8 cellular contexts compared by ENCODE assay signal in genomic region chr5:90557871-90558270, GRCh38. TPM values are rescaled to one million over a fixed set of nuclear protein-coding genes. Genes with fewer than 3 reads are reported as not detected.
DNase-seq lines count a peak whose midpoint lies in the region; ATAC-seq, FAIRE-seq and TF ChIP-seq lines count a peak whose summit lies in the region.

No MANE protein-coding gene starts in this region.

- no peak for TF ChIP-seq CTCF in A549 (IDR thresholded peaks at IDR 0.05)
- TF ChIP-seq CTCF in HEK293 (tag by site-specific recombination; IDR thresholded peaks at IDR 0.05): no peak
- no peak for TF ChIP-seq CTCF in K562 (IDR thresholded peaks at IDR 0.05 in 2 of 3, conservative IDR thresholded peaks at IDR 0.05 in 1 of 3; ENCODE audit: insufficient read depth in 2 of 3, low read depth in 1 of 3, low read length in 3 of 3)
- TF ChIP-seq CTCF in mesothelial cell of epicardium (IDR thresholded peaks at IDR 0.05; ENCODE audit: unreplicated experiment): no peak

- CTCF ChIA-PET in A549 (lab: Yijun Ruan, JAX) (interaction anchor here (1.1 kb wide), 1 partner anchor 292 kb away, joined by 3 read pairs; no protein-coding TSS in a partner anchor), HEK293 (lab: Yijun Ruan, JAX) (interaction anchor here (0.7 to 1.5 kb wide), 2 partner anchors 32 to 46 kb away, joined by 4 to 11 read pairs; no protein-coding TSS in a partner anchor), K562 (lab: Yijun Ruan, JAX; ENCODE audit: low intra/inter-chr PET ratio) (no interaction called here)

- peak overlapping the region; percentile 98 for H3K4me2 ChIP-seq in A549
- peak overlapping the region; percentile 77 for H3K4me2 ChIP-seq in K562 (ENCODE audit: insufficient read depth, low read length)

- peaks cover 11% of the 10 kb centered on the region for H3K4me1 Mint-ChIP-seq in mesothelial cell of epicardium

- DNase-seq in A549 (ENCODE audit: low read depth in 1 of 2, low spot score in 1 of 2) (no peak), K562 (ENCODE audit: extremely low read depth in 1 of 4, low spot score in 3 of 4) (no peak), mesothelial cell of epicardium (ENCODE audit: low spot score in 2 of 2, unreplicated experiment in 2 of 2) (no peak), sciatic nerve (ENCODE audit: low spot score) (no peak), NCI-H187 (lab: John Stamatoyannopoulos, UW) (no peak), SKM-1 (lab: John Stamatoyannopoulos, UW; ENCODE audit: unreplicated experiment) (no peak)

- ATAC-seq in A549 (no peak), K562 (no peak), HG03045 (IDR thresholded peaks at IDR 0.05; ENCODE audit: unreplicated experiment) (no peak), sciatic nerve (no peak)

- no peaks in the 10 kb centered on the region for H3K9me1 ChIP-seq in K562 (ENCODE audit: control insufficient read depth, insufficient read depth, low read length)

- H3K27me3 Mint-ChIP-seq in mesothelial cell of epicardium (ENCODE audit: low read depth): peaks cover 64% of the 10 kb centered on the region

- H3K9ac ChIP-seq in K562 (ENCODE audit: insufficient read depth in 1 of 2, low read depth in 2 of 2, low read length in 2 of 2): peak overlapping the region; percentile 5 to 52; a peak in 3 of 4 replicates

- intact Hi-C loops in K562 (cut with micrococcal nuclease): no loop called here
- intact Hi-C loops in sciatic nerve (cut with DNase I): no loop called here

- H3K9me3 ChIP-seq in A549 (no peaks in the 10 kb centered on the region), HEK293 (ENCODE audit: control insufficient read depth, insufficient read depth, low read depth, low read length) (no peaks in the 10 kb centered on the region), K562 (replicated peaks; ENCODE audit: control insufficient read depth, insufficient read depth, low read depth, low read length) (no peaks in the 10 kb centered on the region)

- TF ChIP-seq POLR2A in A549 (IDR thresholded peaks at IDR 0.05; ENCODE audit: low read length): no peak
- TF ChIP-seq POLR2A in K562 (conservative IDR thresholded peaks at IDR 0.05): no peak

- no peak for TF ChIP-seq EP300 in A549 (IDR thresholded peaks at IDR 0.05)
- TF ChIP-seq EP300 in K562 (IDR thresholded peaks at IDR 0.05; ENCODE audit: low read length): no peak

- H3K9me3 Mint-ChIP-seq in mesothelial cell of epicardium: no peaks in the 10 kb centered on the region

- BruUV-seq in K562 (replicated peaks; lab: Mats Ljungman, UMichigan): TSS peak; percentile 83

- no peak for TF ChIP-seq RAD21 in A549 (conservative IDR thresholded peaks at IDR 0.05 in 1 of 2, IDR thresholded peaks at IDR 0.05 in 1 of 2)
- TF ChIP-seq RAD21 in K562 (CRISPR knock-in tag; conservative IDR thresholded peaks at IDR 0.05 in 1 of 2, IDR thresholded peaks at IDR 0.05 in 1 of 2): no peak

- WGBS in A549 (ENCODE audit: missing lambda C conversion rate): 26% methylated on average over 3 of the region's 3 CpGs
- WGBS in K562 (ENCODE audit: insufficient coverage, low coverage, missing lambda C conversion rate): 27% methylated on average over 3 of the region's 3 CpGs

- H4K20me1 ChIP-seq in K562 (replicated peaks; ENCODE audit: control insufficient read depth, insufficient read depth, low read length): no peaks in the 10 kb centered on the region

- H3K27ac Mint-ChIP-seq in mesothelial cell of epicardium: no peak overlapping the region

- H3K27ac ChIP-seq in A549: no peak overlapping the region
- peak overlapping the region; percentile 92 for H3K27ac ChIP-seq in HEK293 (ENCODE audit: extremely low read depth, low read depth, low read length)
- H3K27ac ChIP-seq in K562 (ENCODE audit: extremely low read depth, low read depth, low read length): peak overlapping the region; percentile 43; the same call in 1 of the 3 replicates

- peak overlapping the region; percentile 60 for H2AFZ ChIP-seq in K562 (ENCODE audit: low read depth, low read length)

- FAIRE-seq in A549 (lab: Jason Lieb, UNC) (no peak), K562 (lab: Jason Lieb, UNC) (no peak)

- POLR2A ChIA-PET in A549 (lab: Yijun Ruan, JAX): no interaction called here
- POLR2A ChIA-PET in HEK293 (lab: Yijun Ruan, JAX): interaction anchor here (0.9 to 3.9 kb wide), 3 partner anchors 10 to 148 kb away, joined by 3 to 27 read pairs (median 3); partner anchors contain the start of genes CETN3 and LYSMD3
- POLR2A ChIA-PET in K562 (lab: Yijun Ruan, JAX): interaction anchor here (0.8 to 1.0 kb wide), 2 partner anchors 10 to 17 kb away, joined by 3 to 4 read pairs; no protein-coding TSS in a partner anchor

- H3K27me3 ChIP-seq in K562 (ENCODE audit: control insufficient read depth in 2 of 2, insufficient read depth in 2 of 2, low read length in 2 of 2): no peaks in the 10 kb centered on the region

- peak overlapping the region; percentile 48; the same call in 2 of the 3 replicates for H3K4me3 ChIP-seq in A549
- H3K4me3 ChIP-seq in HEK293 (ENCODE audit: low read depth, low read length): peak overlapping the region; percentile 57
- peak overlapping the region; percentile 53 for H3K4me3 ChIP-seq in K562

- in situ Hi-C loops in K562 (cut with MboI): no loop called here

- H3K36me3 ChIP-seq in HEK293 (ENCODE audit: control insufficient read depth in 2 of 2, insufficient read depth in 1 of 2, low read length in 2 of 2) (no peaks in the 10 kb centered on the region), K562 (ENCODE audit: control insufficient read depth, insufficient read depth, low read length) (no peaks in the 10 kb centered on the region)

- peak overlapping the region; percentile 84 for H3K4me3 Mint-ChIP-seq in mesothelial cell of epicardium

- H3K36me3 Mint-ChIP-seq in mesothelial cell of epicardium: no peaks in the 10 kb centered on the region

- peaks cover 40% of the 10 kb centered on the region for H3K79me2 ChIP-seq in K562 (ENCODE audit: control insufficient read depth, insufficient read depth, low read length)

- peaks cover 14% of the 10 kb centered on the region for H3K4me1 ChIP-seq in A549
- H3K4me1 ChIP-seq in HEK293 (ENCODE audit: control insufficient read depth, insufficient read depth, low read length): peaks cover 32% of the 10 kb centered on the region
- peaks cover 4 to 10% of the 10 kb centered on the region in 2 experiments; a peak in 4 of 5 replicates for H3K4me1 ChIP-seq in K562 (replicated peaks in 1 of 2; ENCODE audit: control insufficient read depth in 2 of 2, insufficient read depth in 2 of 2, low read length in 2 of 2)

TF ChIP-seq in K562, 482 proteins besides CTCF, POLR2A, EP300 and RAD21 (continues in another document):
- TF ChIP-seq RFX1 (IDR thresholded peaks at IDR 0.05): no peak

RNA-seq across cellular contexts. Expression of gene ADGRV1, which starts 0.7 kb away (rescaled TPM):
- polyA plus RNA-seq in A549 (2011; rRNA removed) (3.7 and 4.0 TPM in 2 replicates), A549 (2017; fragmentation: RNase III; extraction: RNeasy Plus Mini Kit Qiagen cat#74134 plus additional on column Dnase treatment) (0.17 to 0.70 TPM (median 0.65 TPM) in 3 replicates), K562 (2011; rRNA removed) (49.6 and 58.2 TPM in 2 replicates), K562 (2014; fragmentation: Illumina TruSeq; extraction: Trizol) (45.6 and 47.5 TPM in 2 replicates), K562 (2014; fragmentation: Nextera tagmentation; extraction: Ambion mirVana) (10 to 100 TPM; 21.7 to 24.5 TPM), K562 (2014; rRNA removed) (50.7 and 51.8 TPM in 2 replicates)
- polyA plus RNA-seq in A549 (2012; cell fraction: cytosol; rRNA removed): 0.62 and 0.63 TPM in 2 replicates
- polyA plus RNA-seq in A549 (2012; cell fraction: nucleus; rRNA removed): 0.40 and 1.1 TPM in 2 replicates
- polyA minus RNA-seq in A549 (2011; rRNA and poly(A)+ RNA removed): 2.6 and 2.9 TPM in 2 replicates
- total RNA-seq in K562 (2011; cell fraction: chromatin; rRNA removed; ENCODE audit: low replicate concordance): 426 and 1,792 TPM in 2 replicates
- 167 and 305 TPM in 2 replicates for total RNA-seq in K562 (2011; cell fraction: nucleolus; rRNA removed)
- 499 and 612 TPM in 2 replicates for total RNA-seq in K562 (2011; cell fraction: nucleoplasm; rRNA removed)
- total RNA-seq in K562 (2014; rRNA removed) (71.6 and 75.0 TPM in 2 replicates), K562 (2014; rRNA removed; fragmentation: Illumina TruSeq; extraction: Trizol) (156 and 170 TPM in 2 replicates), K562 (2015; rRNA removed; fragmentation: Illumina TruSeq; extraction: Trizol) (101 and 111 TPM in 2 replicates), K562 (2021) (70.6 and 73.7 TPM in 2 replicates), mesothelial cell of epicardium (22.2 to 25.4 TPM (median 24.6 TPM) in 3 replicates), sciatic nerve (1.7 TPM)
- 18.0 and 26.3 TPM in 2 replicates for polyA plus RNA-seq in K562 (2011; cell fraction: cytosol; rRNA removed)
- 135 and 146 TPM in 2 replicates for polyA plus RNA-seq in K562 (2011; cell fraction: nucleus; rRNA removed)
- 34.1 and 37.7 TPM in 2 replicates for polyA plus RNA-seq in K562 (2012)
- 318 and 333 TPM in 2 replicates for polyA minus RNA-seq in K562 (2011; rRNA and poly(A)+ RNA removed)
- polyA minus RNA-seq in K562 (2011; cell fraction: cytosol; rRNA and poly(A)+ RNA removed): 24.5 and 45.3 TPM in 2 replicates
- 512 and 599 TPM in 2 replicates for polyA minus RNA-seq in K562 (2011; cell fraction: nucleus; rRNA and poly(A)+ RNA removed)

RNA-seq across cellular contexts. Expression of gene LYSMD3, which starts 28.5 kb away (rescaled TPM):
- polyA plus RNA-seq in A549 (2011; rRNA removed): 17.1 and 24.1 TPM in 2 replicates
- 2.7 and 2.8 TPM in 2 replicates for polyA plus RNA-seq in A549 (2012; cell fraction: cytosol; rRNA removed)
- polyA plus RNA-seq in A549 (2012; cell fraction: nucleus; rRNA removed): 1.2 and 1.3 TPM in 2 replicates
- 9.5 to 11.1 TPM (median 10.6 TPM) in 3 replicates for polyA plus RNA-seq in A549 (2017; fragmentation: RNase III; extraction: RNeasy Plus Mini Kit Qiagen cat#74134 plus additional on column Dnase treatment)
- polyA minus RNA-seq in A549 (2011; rRNA and poly(A)+ RNA removed): 6.1 and 7.1 TPM in 2 replicates
- 8.0 and 49.3 TPM in 2 replicates for total RNA-seq in K562 (2011; cell fraction: chromatin; rRNA removed; ENCODE audit: low replicate concordance)
- 4.8 and 6.4 TPM in 2 replicates for total RNA-seq in K562 (2011; cell fraction: nucleolus; rRNA removed)
- 15.0 and 31.4 TPM in 2 replicates for total RNA-seq in K562 (2011; cell fraction: nucleoplasm; rRNA removed)
- total RNA-seq in K562 (2014; rRNA removed): 11.7 TPM in 2 replicates
- total RNA-seq in K562 (2014; rRNA removed; fragmentation: Illumina TruSeq; extraction: Trizol): 23.3 and 30.3 TPM in 2 replicates
- total RNA-seq in K562 (2015; rRNA removed; fragmentation: Illumina TruSeq; extraction: Trizol): 17.5 and 20.7 TPM in 2 replicates
- total RNA-seq in K562 (2021): 21.1 and 21.9 TPM in 2 replicates
- polyA plus RNA-seq in K562 (2011; rRNA removed): 35.1 and 42.3 TPM in 2 replicates
- 4.8 and 14.0 TPM in 2 replicates for polyA plus RNA-seq in K562 (2011; cell fraction: cytosol; rRNA removed)
- 8.2 and 12.3 TPM in 2 replicates for polyA plus RNA-seq in K562 (2011; cell fraction: nucleus; rRNA removed)
- 15.0 and 18.3 TPM in 2 replicates for polyA plus RNA-seq in K562 (2012)
- 21.2 and 25.0 TPM in 2 replicates for polyA plus RNA-seq in K562 (2014; fragmentation: Illumina TruSeq; extraction: Trizol)
- 10 to 100 TPM in 1 of 2 experiments, 1 to 10 TPM in 1; 9.5 to 19.2 TPM for polyA plus RNA-seq in K562 (2014; fragmentation: Nextera tagmentation; extraction: Ambion mirVana)
- polyA plus RNA-seq in K562 (2014; rRNA removed): 16.5 and 17.6 TPM in 2 replicates
- 61.9 and 70.0 TPM in 2 replicates for polyA minus RNA-seq in K562 (2011; rRNA and poly(A)+ RNA removed)
- 16.2 and 17.2 TPM in 2 replicates for polyA minus RNA-seq in K562 (2011; cell fraction: cytosol; rRNA and poly(A)+ RNA removed)
- polyA minus RNA-seq in K562 (2011; cell fraction: nucleus; rRNA and poly(A)+ RNA removed): 10.4 and 21.7 TPM in 2 replicates
- total RNA-seq in mesothelial cell of epicardium: 14.5 to 16.8 TPM (median 14.8 TPM) in 3 replicates
- total RNA-seq in sciatic nerve: 23.7 TPM

Comparison
In these comparisons a context has a peak if more than half of its experiments do, and no peak if none do; other contexts are left out.
1. H3K27ac ChIP-seq: peak in HEK293 (single experiment) and K562 (single experiment); none in A549 (0 of 2).
2. Peak in every context shown above with its lines, with median percentiles within 50 percentile points of each other: H3K4me3 ChIP-seq.